22 cellular contexts compared by ENCODE assay signal in genomic region chr6:53822355-53823115, GRCh38.
"Had no signal": no experiment of that assay in that cellular context is flagged by ENCODE, and none has a peak within 500 bp of the region (broad histone marks: within the 10 kb centered on the region; RNA-seq: fewer than 3 reads in every experiment).

No MANE protein-coding gene starts in this region.

- DNase-seq: activated CD4-positive, alpha-beta T cell treated with anti-CD3 and anti-CD28 coated beads for 1 hour; activated CD8-positive, alpha-beta memory T cell treated with anti-CD3 and anti-CD28 coated beads for 24 hours; activated CD8-positive, alpha-beta memory T cell treated with anti-CD3 and anti-CD28 coated beads, Interleukin-2, amount 50 U/mL, for 48 hours; activated effector memory CD4-positive, alpha-beta T cell treated with Interleukin-2 at 50 U/mL for 16 hours; activated naive CD4-positive, alpha-beta T cell treated with anti-CD3 and anti-CD28 coated beads, Interleukin-2, amount 50 U/mL, for 16 hours; activated T-cell treated with anti-CD3 and anti-CD28 coated beads, Interleukin-2, amount 50 U/mL, for 48 hours; effector CD8-positive, alpha-beta T cell; midbrain; nephron progenitor cell; occipital lobe; stimulated activated CD4-positive, alpha-beta T cell treated with anti-CD3 and anti-CD28 coated beads, Interleukin-15, amount 100 ng/mL, for 24 hours; stimulated activated CD4-positive, alpha-beta T cell treated with anti-CD3 and anti-CD28 coated beads, Interleukin-2, amount 100 ng/mL, for 48 hours; T-helper 2 cell; WERI-Rb-1 had no signal

- H3K27ac ChIP-seq: cardiac muscle cell, hepatocyte, skin epidermis, WERI-Rb-1 had no signal

- H3K4me3 Mint-ChIP-seq: dendritic cell treated with granulocyte-macrophage colony-stimulating factor and Interleukin-4, amounts not matched to agents 40 ng/mL and 50 ng/mL, for 4 days; nephron progenitor cell; stimulated activated naive CD8-positive, alpha-beta T cell treated with anti-CD3 and anti-CD28 coated beads, Interleukin-15, Interleukin-2, amounts not matched to agents 100 ng/mL and 50 ng/mL, for 24 hours; type B pancreatic cell had no signal

- H3K9me3 Mint-ChIP-seq: dendritic cell treated with granulocyte-macrophage colony-stimulating factor and Interleukin-4, amounts not matched to agents 40 ng/mL and 50 ng/mL, for 4 days; nephron progenitor cell; stimulated activated naive CD8-positive, alpha-beta T cell treated with anti-CD3 and anti-CD28 coated beads, Interleukin-15, Interleukin-2, amounts not matched to agents 100 ng/mL and 50 ng/mL, for 24 hours; type B pancreatic cell had no signal

- H3K27me3 Mint-ChIP-seq: dendritic cell treated with granulocyte-macrophage colony-stimulating factor and Interleukin-4, amounts not matched to agents 40 ng/mL and 50 ng/mL, for 4 days; progenitor cell of endocrine pancreas; stimulated activated naive CD8-positive, alpha-beta T cell treated with anti-CD3 and anti-CD28 coated beads, Interleukin-15, Interleukin-2, amounts not matched to agents 100 ng/mL and 50 ng/mL, for 24 hours; type B pancreatic cell had no signal

- H3K27ac Mint-ChIP-seq: dendritic cell treated with granulocyte-macrophage colony-stimulating factor and Interleukin-4, amounts not matched to agents 40 ng/mL and 50 ng/mL, for 4 days; nephron progenitor cell; progenitor cell of endocrine pancreas; stimulated activated naive CD8-positive, alpha-beta T cell treated with anti-CD3 and anti-CD28 coated beads, Interleukin-15, Interleukin-2, amounts not matched to agents 100 ng/mL and 50 ng/mL, for 24 hours; type B pancreatic cell had no signal

- H3K4me2 ChIP-seq: hepatocyte had no signal

- H3K27me3 ChIP-seq: cardiac muscle cell, hepatocyte had no signal

- ATAC-seq: left lobe of liver had no signal

- H3K4me3 ChIP-seq: cardiac muscle cell, hepatocyte, skin epidermis had no signal

- H3K36me3 Mint-ChIP-seq: type B pancreatic cell had no signal

- H2AFZ ChIP-seq: hepatocyte had no signal

- H3K36me3 ChIP-seq: cardiac muscle cell, WERI-Rb-1 had no signal
